ENCODE assay signal across 18 cellular contexts in the genomic region with DNA sequence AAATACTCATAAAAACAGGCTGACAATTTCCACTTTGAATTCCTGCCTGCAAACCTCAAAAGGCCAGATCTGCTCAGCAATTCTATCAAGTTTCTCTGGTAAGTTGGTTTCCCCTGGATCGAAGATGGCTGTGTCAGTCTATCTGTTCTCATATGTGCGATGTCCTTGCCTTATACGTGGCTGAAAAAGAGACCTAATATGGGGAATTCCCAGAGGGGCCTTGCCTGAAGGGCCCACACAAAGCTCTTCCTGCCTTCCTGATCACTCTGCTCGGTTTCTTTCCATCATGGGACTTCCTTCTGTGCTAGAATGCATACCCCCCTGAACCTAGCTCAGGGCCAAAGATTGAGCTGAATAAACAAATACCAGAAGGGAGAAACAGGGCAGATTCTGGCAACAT. TPM values are rescaled to one million over a fixed set of nuclear protein-coding genes. Genes with fewer than 3 reads are reported as not detected.
DNase-seq lines count a peak whose midpoint lies in the region; ATAC-seq lines count a peak whose summit lies in the region.
"Had no signal": no experiment of that assay in that cellular context is flagged by ENCODE, and none has a peak within 500 bp of the region (broad histone marks: within the 10 kb centered on the region; RNA-seq: fewer than 3 reads in every experiment).

No MANE protein-coding gene starts in this region.

- no peaks in the 10 kb centered on the region for H3K4me1 Mint-ChIP-seq in activated T-helper 1 cell treated with anti-CD3 and anti-CD28 coated beads, Interleukin-12 subunit alpha, Interleukin-12 subunit beta, Interleukin-2, Interleukin-4 antibody, amounts not matched to agents 30 ng/mL and 10 ng/mL and 1 ng/mL, durations not matched to agents 14 hours and 24 hours and 36 hours (ENCODE audit: low read depth)

- no peaks in the 10 kb centered on the region; a peak in 1 of 22 replicates for H3K9me3 ChIP-seq in BLaER1 treated with 17β-estradiol and CSF1 and Interleukin-3, amounts not matched to agents 10 nM and 100 nM (replicated peaks in 1 of 11)
- H3K9me3 ChIP-seq in SJSA1 (replicated peaks), result no peaks in the 10 kb centered on the region
- H3K9me3 ChIP-seq: body of pancreas had no signal

- intact Hi-C loops in activated T-helper 1 cell treated with anti-CD3 and anti-CD28 coated beads, Interleukin-12 subunit alpha, Interleukin-12 subunit beta, Interleukin-2, Interleukin-4 antibody, amounts not matched to agents 30 ng/mL and 10 ng/mL and 1 ng/mL, durations not matched to agents 14 hours and 24 hours and 36 hours (cut with micrococcal nuclease), result no loop called here

- H3K9me3 Mint-ChIP-seq in activated T-helper 1 cell treated with anti-CD3 and anti-CD28 coated beads, Interleukin-12 subunit alpha, Interleukin-12 subunit beta, Interleukin-2, Interleukin-4 antibody, amounts not matched to agents 30 ng/mL and 10 ng/mL and 1 ng/mL, durations not matched to agents 14 hours and 24 hours and 36 hours, result no peaks in the 10 kb centered on the region

- H3K9ac ChIP-seq in BLaER1 treated with 17β-estradiol and CSF1 and Interleukin-3, amounts not matched to agents 10 nM and 100 nM, result peak overlapping the region in 10 of 11 experiments; percentile 12 to 77 (median 60); a peak in 16 of 22 replicates

- H3K4me3 Mint-ChIP-seq in activated T-helper 1 cell treated with anti-CD3 and anti-CD28 coated beads, Interleukin-12 subunit alpha, Interleukin-12 subunit beta, Interleukin-2, Interleukin-4 antibody, amounts not matched to agents 30 ng/mL and 10 ng/mL and 1 ng/mL, durations not matched to agents 14 hours and 24 hours and 36 hours, result no peak overlapping the region

- H3K4me1 ChIP-seq in BLaER1 treated with 17β-estradiol and CSF1 and Interleukin-3, amounts not matched to agents 10 nM and 100 nM, result peaks cover 72 to 100% (median 96%) of the 10 kb centered on the region in 10 experiments
- peaks cover 44% of the 10 kb centered on the region for H3K4me1 ChIP-seq in SJSA1 (replicated peaks)
- H3K4me1 ChIP-seq: body of pancreas had no signal

- H3K27ac ChIP-seq in BLaER1 treated with 17β-estradiol and CSF1 and Interleukin-3, amounts not matched to agents 10 nM and 100 nM, result peak overlapping the region in 10 of 11 experiments; percentile 29 to 91 (median 82); a peak in 20 of 22 replicates
- H3K27ac ChIP-seq in SJSA1, result peak overlapping the region; percentile 25
- H3K27ac ChIP-seq: body of pancreas had no signal

- peak; percentile 55 for ATAC-seq in GM18907 (IDR thresholded peaks at IDR 0.05; ENCODE audit: unreplicated experiment)
- peak; percentile 61 for ATAC-seq in HG02610 (IDR thresholded peaks at IDR 0.05; ENCODE audit: unreplicated experiment)
- ATAC-seq: body of pancreas had no signal

- H3K27me3 Mint-ChIP-seq in activated T-helper 1 cell treated with anti-CD3 and anti-CD28 coated beads, Interleukin-12 subunit alpha, Interleukin-12 subunit beta, Interleukin-2, Interleukin-4 antibody, amounts not matched to agents 30 ng/mL and 10 ng/mL and 1 ng/mL, durations not matched to agents 14 hours and 24 hours and 36 hours (ENCODE audit: insufficient read depth), result peaks cover 9% of the 10 kb centered on the region

- H3K36me3 ChIP-seq in BLaER1 treated with 17β-estradiol and CSF1 and Interleukin-3, amounts not matched to agents 10 nM and 100 nM, result no peaks in the 10 kb centered on the region
- H3K36me3 ChIP-seq in SJSA1, result no peaks in the 10 kb centered on the region

- DNase-seq in SJSA1 (ENCODE audit: low read depth in 1 of 2, low spot score in 2 of 2), result no peak
- DNase-seq in activated T-helper 1 cell treated with anti-CD3 and anti-CD28 coated beads, Interleukin-12 subunit alpha, Interleukin-12 subunit beta, Interleukin-2, Interleukin-4 antibody, amounts not matched to agents 30 ng/mL and 10 ng/mL and 1 ng/mL, durations not matched to agents 14 hours and 24 hours and 36 hours (ENCODE audit: low spot score), result no peak
- DNase-seq in HK-2 (ENCODE audit: unreplicated experiment), result no peak
- no peak for DNase-seq in activated CD4-positive, alpha-beta T cell treated with anti-CD3 and anti-CD28 coated beads, Interleukin-2, amount 50 U/mL, for 1 hour
- no peak for DNase-seq in islet precursor cell
- DNase-seq: ACHN; activated CD4-positive, alpha-beta T cell treated with anti-CD3 and anti-CD28 coated beads for 4 hours; body of pancreas; effector CD8-positive, alpha-beta T cell; mammary epithelial cell; NCI-H2081; SW 1271 had no signal

- H3K27ac Mint-ChIP-seq in activated T-helper 1 cell treated with anti-CD3 and anti-CD28 coated beads, Interleukin-12 subunit alpha, Interleukin-12 subunit beta, Interleukin-2, Interleukin-4 antibody, amounts not matched to agents 30 ng/mL and 10 ng/mL and 1 ng/mL, durations not matched to agents 14 hours and 24 hours and 36 hours, result no peak overlapping the region

- H3K27me3 ChIP-seq in BLaER1 treated with 17β-estradiol and CSF1 and Interleukin-3, amounts not matched to agents 10 nM and 100 nM, result no peaks in the 10 kb centered on the region
- H3K27me3 ChIP-seq in SJSA1 (replicated peaks), result no peaks in the 10 kb centered on the region
- H3K27me3 ChIP-seq: body of pancreas had no signal

- no peaks in the 10 kb centered on the region for H3K36me3 Mint-ChIP-seq in activated T-helper 1 cell treated with anti-CD3 and anti-CD28 coated beads, Interleukin-12 subunit alpha, Interleukin-12 subunit beta, Interleukin-2, Interleukin-4 antibody, amounts not matched to agents 30 ng/mL and 10 ng/mL and 1 ng/mL, durations not matched to agents 14 hours and 24 hours and 36 hours (ENCODE audit: low read depth)

- H4K20me1 ChIP-seq in BLaER1 treated with 17β-estradiol and CSF1 and Interleukin-3, amounts not matched to agents 10 nM and 100 nM, result no peaks in the 10 kb centered on the region

- H3K4me3 ChIP-seq in BLaER1 treated with 17β-estradiol and CSF1 and Interleukin-3, amounts not matched to agents 10 nM and 100 nM, result peak overlapping the region in 3 of 10 experiments; percentile 2 to 36 (median 16); a peak in 4 of 20 replicates
- H3K4me3 ChIP-seq in SJSA1, result no peak overlapping the region
- H3K4me3 ChIP-seq: body of pancreas had no signal

- H3K4me2 ChIP-seq in BLaER1 treated with 17β-estradiol and CSF1 and Interleukin-3, amounts not matched to agents 10 nM and 100 nM, result peak overlapping the region; percentile 62 to 93 (median 82)

RNA-seq across cellular contexts. Expression of a gene that starts 13.2 kb away (rescaled TPM):
- total RNA-seq in SJSA1 (2014; rRNA removed; shearing (Covaris generic)), result not detected in 2 replicates
- total RNA-seq in activated T-helper 1 cell treated with anti-CD3 and anti-CD28 coated beads, Interleukin-12 subunit alpha, Interleukin-12 subunit beta, Interleukin-2, Interleukin-4 antibody, amounts not matched to agents 30 ng/mL and 10 ng/mL and 1 ng/mL, durations not matched to agents 14 hours and 24 hours and 36 hours, result not detected in 2 replicates
- total RNA-seq: body of pancreas, fibroblast of villous mesenchyme, mammary epithelial cell, osteoblast, urinary bladder had no signal

RNA-seq across cellular contexts. Expression of a gene that starts 14.5 kb away (rescaled TPM):
- not detected in 2 replicates for total RNA-seq in SJSA1 (2014; rRNA removed; shearing (Covaris generic))
- not detected in 2 replicates for total RNA-seq in activated T-helper 1 cell treated with anti-CD3 and anti-CD28 coated beads, Interleukin-12 subunit alpha, Interleukin-12 subunit beta, Interleukin-2, Interleukin-4 antibody, amounts not matched to agents 30 ng/mL and 10 ng/mL and 1 ng/mL, durations not matched to agents 14 hours and 24 hours and 36 hours
- total RNA-seq: body of pancreas, fibroblast of villous mesenchyme, mammary epithelial cell, osteoblast had no signal
